In the genomic region with DNA sequence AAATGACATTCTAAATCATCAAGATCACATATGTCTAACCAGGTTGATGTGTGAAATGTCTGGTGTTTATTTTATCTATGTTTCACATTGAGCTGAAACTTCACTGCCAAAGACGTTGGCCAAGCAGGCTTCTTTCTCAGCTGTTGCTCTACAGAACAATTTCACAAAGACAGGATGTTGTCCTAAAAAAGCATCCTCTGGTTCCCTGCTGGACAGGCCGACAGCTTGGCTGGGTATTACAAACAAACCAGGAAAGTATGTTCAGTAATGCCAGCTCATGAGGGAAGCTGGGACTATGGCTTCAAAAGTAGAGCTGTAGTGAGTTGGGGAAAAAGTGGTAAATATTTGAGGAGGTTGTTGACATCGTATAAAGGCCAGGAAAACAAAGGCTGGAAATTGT, we compare ENCODE assay signal across 31 cellular contexts.
"Had no signal": no experiment of that assay in that cellular context is flagged by ENCODE, and none has a peak within 500 bp of the region (broad histone marks: within the 10 kb centered on the region; RNA-seq: fewer than 3 reads in every experiment).

No MANE protein-coding gene starts in this region.

- DNase-seq: activated CD4-positive, alpha-beta T cell treated with anti-CD3 and anti-CD28 coated beads for 4 hours; activated CD4-positive, alpha-beta T cell treated with anti-CD3 and anti-CD28 coated beads, Interleukin-2, amount 50 U/mL, for 48 hours; activated CD8-positive, alpha-beta memory T cell treated with anti-CD3 and anti-CD28 coated beads, Interleukin-2, amount 50 U/mL, for 4 hours; activated effector memory CD4-positive, alpha-beta T cell treated with anti-CD3 and anti-CD28 coated beads, Interleukin-2, amount 50 U/mL, for 16 hours; activated naive CD4-positive, alpha-beta T cell treated with anti-CD3 and anti-CD28 coated beads for 36 hours; activated naive CD8-positive, alpha-beta T cell treated with anti-CD3 and anti-CD28 coated beads for 36 hours; activated T-cell treated with anti-CD3 and anti-CD28 coated beads, Interleukin-2, amount 50 U/mL, for 1 hour; heart right ventricle; kidney glomerular epithelial cell; left lung; nephron progenitor cell; retina; sigmoid colon; small intestine; stimulated activated CD4-positive, alpha-beta T cell treated with anti-CD3 and anti-CD28 coated beads, Interleukin-4, amount 100 ng/mL, for 24 hours; SW 1271; T-helper 9 cell; trophoblast cell had no signal

- H3K4me1 ChIP-seq: ascending aorta, sigmoid colon had no signal

- H3K9me3 ChIP-seq: ascending aorta, left lung, neutrophil, thoracic aorta, vagina had no signal

- H3K4me3 Mint-ChIP-seq: activated naive CD4-positive, alpha-beta T cell treated with anti-CD3 and anti-CD28 coated beads for 36 hours; activated naive CD8-positive, alpha-beta T cell treated with anti-CD3 and anti-CD28 coated beads for 36 hours; activated T-helper 1 cell treated with anti-CD3 and anti-CD28 coated beads, Interleukin-12 subunit alpha, Interleukin-12 subunit beta, Interleukin-2, Interleukin-4 antibody, amounts not matched to agents 30 ng/mL and 10 ng/mL and 1 ng/mL, durations not matched to agents 14 hours and 24 hours and 36 hours; brain; nephron progenitor cell; stimulated activated effector memory CD8-positive, alpha-beta T cell treated with anti-CD3 and anti-CD28 coated beads, Interleukin-12 subunit alpha, Interleukin-12 subunit beta, amount 100 ng/mL, for 72 hours; stimulated activated naive CD8-positive, alpha-beta T cell treated with anti-CD3 and anti-CD28 coated beads, Interleukin-15, Interleukin-2, amounts not matched to agents 100 ng/mL and 50 ng/mL, for 24 hours; T-helper 1 cell treated with Interleukin-12 subunit alpha and Interleukin-12 subunit beta and Interleukin-4 antibody, amounts not matched to agents 30 μg/mL and 1 μg/mL, for 36 hours had no signal

- H3K36me3 ChIP-seq: ascending aorta, cardiac muscle cell, heart right ventricle, left lung, neutrophil, sigmoid colon, thoracic aorta, vagina had no signal

- H3K36me3 Mint-ChIP-seq: activated naive CD8-positive, alpha-beta T cell treated with anti-CD3 and anti-CD28 coated beads for 36 hours; brain; stimulated activated effector memory CD8-positive, alpha-beta T cell treated with anti-CD3 and anti-CD28 coated beads, Interleukin-12 subunit alpha, Interleukin-12 subunit beta, amount 100 ng/mL, for 72 hours had no signal

- H3K9me3 Mint-ChIP-seq: activated naive CD4-positive, alpha-beta T cell treated with anti-CD3 and anti-CD28 coated beads for 36 hours; activated naive CD8-positive, alpha-beta T cell treated with anti-CD3 and anti-CD28 coated beads for 36 hours; activated T-helper 1 cell treated with anti-CD3 and anti-CD28 coated beads, Interleukin-12 subunit alpha, Interleukin-12 subunit beta, Interleukin-2, Interleukin-4 antibody, amounts not matched to agents 30 ng/mL and 10 ng/mL and 1 ng/mL, durations not matched to agents 14 hours and 24 hours and 36 hours; stimulated activated effector memory CD8-positive, alpha-beta T cell treated with anti-CD3 and anti-CD28 coated beads, Interleukin-12 subunit alpha, Interleukin-12 subunit beta, amount 100 ng/mL, for 72 hours; stimulated activated naive CD8-positive, alpha-beta T cell treated with anti-CD3 and anti-CD28 coated beads, Interleukin-15, Interleukin-2, amounts not matched to agents 100 ng/mL and 50 ng/mL, for 24 hours; T-helper 1 cell treated with Interleukin-12 subunit alpha and Interleukin-12 subunit beta and Interleukin-4 antibody, amounts not matched to agents 30 μg/mL and 1 μg/mL, for 36 hours had no signal

- H3K27ac Mint-ChIP-seq: activated naive CD4-positive, alpha-beta T cell treated with anti-CD3 and anti-CD28 coated beads for 36 hours; activated naive CD8-positive, alpha-beta T cell treated with anti-CD3 and anti-CD28 coated beads for 36 hours; activated T-helper 1 cell treated with anti-CD3 and anti-CD28 coated beads, Interleukin-12 subunit alpha, Interleukin-12 subunit beta, Interleukin-2, Interleukin-4 antibody, amounts not matched to agents 30 ng/mL and 10 ng/mL and 1 ng/mL, durations not matched to agents 14 hours and 24 hours and 36 hours; brain; nephron progenitor cell; progenitor cell of endocrine pancreas; stimulated activated effector memory CD8-positive, alpha-beta T cell treated with anti-CD3 and anti-CD28 coated beads, Interleukin-12 subunit alpha, Interleukin-12 subunit beta, amount 100 ng/mL, for 72 hours; stimulated activated naive CD8-positive, alpha-beta T cell treated with anti-CD3 and anti-CD28 coated beads, Interleukin-15, Interleukin-2, amounts not matched to agents 100 ng/mL and 50 ng/mL, for 24 hours; T-helper 1 cell treated with Interleukin-12 subunit alpha and Interleukin-12 subunit beta and Interleukin-4 antibody, amounts not matched to agents 30 μg/mL and 1 μg/mL, for 36 hours had no signal

- H3K4me1 Mint-ChIP-seq: activated naive CD8-positive, alpha-beta T cell treated with anti-CD3 and anti-CD28 coated beads for 36 hours; brain; nephron progenitor cell; stimulated activated effector memory CD8-positive, alpha-beta T cell treated with anti-CD3 and anti-CD28 coated beads, Interleukin-12 subunit alpha, Interleukin-12 subunit beta, amount 100 ng/mL, for 72 hours had no signal

- H3K27ac ChIP-seq: ascending aorta, cardiac muscle cell, coronary artery, neutrophil, thoracic aorta, vagina, VCaP had no signal

- H3K4me3 ChIP-seq: ascending aorta, cardiac muscle cell, coronary artery, heart right ventricle, left lung, sigmoid colon, thoracic aorta, vagina had no signal

- ATAC-seq: left lung; stimulated activated effector memory CD8-positive, alpha-beta T cell treated with anti-CD3 and anti-CD28 coated beads, Interleukin-12 subunit alpha, Interleukin-12 subunit beta, amount 100 ng/mL, for 72 hours had no signal

- H3K27me3 ChIP-seq: ascending aorta, cardiac muscle cell, heart right ventricle, left lung, vagina had no signal
